In genomic region chr5:100840769-100841168, GRCh38 we compare ENCODE assay signal across 10 cellular contexts.
A peak's percentile ranks its signal among the peaks of the same experiment; 100 is the strongest.
DNase-seq lines count a peak whose midpoint lies in the region; ATAC-seq and TF ChIP-seq lines count a peak whose summit lies in the region.
"Had no signal": no experiment of that assay in that cellular context is flagged by ENCODE, and none has a peak within 500 bp of the region (broad histone marks: within the 10 kb centered on the region; RNA-seq: fewer than 3 reads in every experiment).

No MANE protein-coding gene starts in this region.

- H3K27me3 ChIP-seq in CD8-positive, alpha-beta memory T cell (ENCODE audit: insufficient read depth, low read length, poor library complexity, severe bottlenecking): no peaks in the 10 kb centered on the region
- no peaks in the 10 kb centered on the region for H3K27me3 ChIP-seq in endodermal cell (ENCODE audit: control insufficient read depth, insufficient read depth, low read length, poor library complexity, severe bottlenecking)

- H3K4me1 ChIP-seq in CD8-positive, alpha-beta memory T cell (ENCODE audit: insufficient read depth, low read length): peaks cover 15% of the 10 kb centered on the region
- H3K4me1 ChIP-seq in endodermal cell (ENCODE audit: control insufficient read depth, insufficient read depth, low read length): no peaks in the 10 kb centered on the region

- TF ChIP-seq CTCF in endodermal cell (conservative IDR thresholded peaks at IDR 0.05): no peak

- CTCF ChIA-PET in CD8-positive, alpha-beta memory T cell (lab: Charles Lee): interaction anchor here (1.6 to 2.9 kb wide), 2 partner anchors 22 to 61 kb away, joined by 4 to 19 read pairs; partner anchors contain the start of gene ST8SIA4

- 70 to 83% methylated on average over 1 of the region's 1 CpG for WGBS in endodermal cell (ENCODE audit: insufficient coverage in 1 of 2, insufficient read length in 1 of 2), 2 experiments

- peak overlapping the region; percentile 19 for H3K4me3 ChIP-seq in CD8-positive, alpha-beta memory T cell (ENCODE audit: low read length)
- no peak overlapping the region for H3K4me3 ChIP-seq in endodermal cell (ENCODE audit: low read length)

- no peaks in the 10 kb centered on the region for H3K9me3 ChIP-seq in CD8-positive, alpha-beta memory T cell (ENCODE audit: low read length)
- H3K9me3 ChIP-seq in endodermal cell (ENCODE audit: control insufficient read depth, low read length): no peaks in the 10 kb centered on the region

- no peak overlapping the region for H3K9ac ChIP-seq in endodermal cell (ENCODE audit: extremely low read depth, low read length, poor library complexity, severe bottlenecking)

- H3K4me3 Mint-ChIP-seq in CD8-positive, alpha-beta memory T cell: peak overlapping the region; percentile 11 to 81 (median 76)
- H3K4me3 Mint-ChIP-seq in endodermal cell: no peak overlapping the region
- H3K4me3 Mint-ChIP-seq: nephron had no signal

- peaks cover 60 to 83% (median 74%) of the 10 kb centered on the region in 3 donors for H3K4me1 Mint-ChIP-seq in CD8-positive, alpha-beta memory T cell
- peaks cover 26% of the 10 kb centered on the region for H3K4me1 Mint-ChIP-seq in endodermal cell
- H3K4me1 Mint-ChIP-seq: nephron had no signal

- POLR2A ChIA-PET in CD8-positive, alpha-beta memory T cell (lab: Charles Lee): interaction anchor here (1.5 kb wide), 1 partner anchor 62 kb away, joined by 5 read pairs; the partner anchor contains the start of gene ST8SIA4

- peaks cover 0 to 15% (median 3%) of the 10 kb centered on the region in 3 donors for H3K36me3 Mint-ChIP-seq in CD8-positive, alpha-beta memory T cell
- peaks cover 2% of the 10 kb centered on the region for H3K36me3 Mint-ChIP-seq in endodermal cell (ENCODE audit: low read depth)

- peak overlapping the region; percentile 25 to 93 (median 74) for H3K27ac Mint-ChIP-seq in CD8-positive, alpha-beta memory T cell
- H3K27ac Mint-ChIP-seq in endodermal cell: peak overlapping the region; percentile 14
- H3K27ac Mint-ChIP-seq: nephron had no signal

- no peak overlapping the region for H3K27ac ChIP-seq in CD8-positive, alpha-beta memory T cell (ENCODE audit: low read depth, low read length)
- H3K27ac ChIP-seq in endodermal cell (ENCODE audit: low read depth, low read length): no peak overlapping the region

- no peak for DNase-seq in CD8-positive, alpha-beta memory T cell
- DNase-seq in endodermal cell (no peak), epidermal melanocyte (ENCODE audit: insufficient read length, low spot score) (no peak), hypothalamus (lab: John Stamatoyannopoulos, UW) (no peak), A172 (ENCODE audit: low spot score) (no peak)
- DNase-seq: anterior cingulate cortex had no signal

- H3K36me3 ChIP-seq in CD8-positive, alpha-beta memory T cell (ENCODE audit: insufficient read depth, low read length): peaks cover 3% of the 10 kb centered on the region
- H3K36me3 ChIP-seq in endodermal cell (ENCODE audit: control insufficient read depth, insufficient read depth, low read length): peaks cover 34% of the 10 kb centered on the region

- H3K27me3 Mint-ChIP-seq in CD8-positive, alpha-beta memory T cell: no peaks in the 10 kb centered on the region
- no peaks in the 10 kb centered on the region for H3K27me3 Mint-ChIP-seq in endodermal cell (ENCODE audit: insufficient read depth)

- ATAC-seq in GM19455 (IDR thresholded peaks at IDR 0.05; ENCODE audit: unreplicated experiment) (peak; percentile 42), HG03460 (IDR thresholded peaks at IDR 0.05; ENCODE audit: unreplicated experiment) (peak; percentile 39), HG03159 (IDR thresholded peaks at IDR 0.05; ENCODE audit: unreplicated experiment) (no peak)

- H3K9me3 Mint-ChIP-seq in CD8-positive, alpha-beta memory T cell: no peaks in the 10 kb centered on the region
- H3K9me3 Mint-ChIP-seq in endodermal cell: no peaks in the 10 kb centered on the region
- H3K9me3 Mint-ChIP-seq: nephron had no signal
